Comparison of ENCODE assay signal across 18 cellular contexts in genomic region chr10:51804861-51805260, GRCh38.
DNase-seq lines count a peak whose midpoint lies in the region; ATAC-seq and TF ChIP-seq lines count a peak whose summit lies in the region.
"Had no signal": no experiment of that assay in that cellular context is flagged by ENCODE, and none has a peak within 500 bp of the region (broad histone marks: within the 10 kb centered on the region; RNA-seq: fewer than 3 reads in every experiment).

No MANE protein-coding gene starts in this region.

- H3K79me2 ChIP-seq in OCI-LY7 (ENCODE audit: insufficient read depth, low read depth, low read length): no peaks in the 10 kb centered on the region

- H3K4me2 ChIP-seq in OCI-LY7 (ENCODE audit: low read length): no peak overlapping the region
- H3K4me2 ChIP-seq: BLaER1 treated with 17β-estradiol and CSF1 and Interleukin-3, amounts not matched to agents 10 nM and 100 nM had no signal

- DNase-seq in COLO829 (ENCODE audit: low spot score) (peak; percentile 28), M059J (ENCODE audit: low read depth) (peak; percentile 21), choroid plexus epithelial cell (ENCODE audit: low read depth) (peak; percentile 44), kidney tubule cell (ENCODE audit: low spot score) (peak; percentile 67), left lobe of liver (ENCODE audit: low spot score) (no peak), OCI-LY7 (ENCODE audit: low spot score) (no peak)
- no peak for DNase-seq in stimulated activated CD4-positive, alpha-beta T cell treated with anti-CD3 and anti-CD28 coated beads, Interleukin-1b, Interleukin-23, amount 100 ng/mL, for 48 hours
- DNase-seq: activated CD8-positive, alpha-beta T cell treated with anti-CD3 and anti-CD28 coated beads for 36 hours; amniotic stem cell; left colon; NCI-H2081; NCI-H69; Peyer's patch; stimulated activated CD4-positive, alpha-beta T cell treated with anti-CD3 and anti-CD28 coated beads, Interleukin-4, amount 100 ng/mL, for 24 hours; SW 1271 had no signal

- no peaks in the 10 kb centered on the region for H3K4me1 ChIP-seq in OCI-LY7 (ENCODE audit: insufficient read depth, low read length, poor library complexity, severe bottlenecking)
- H3K4me1 ChIP-seq: BLaER1 treated with 17β-estradiol and CSF1 and Interleukin-3, amounts not matched to agents 10 nM and 100 nM; Peyer's patch had no signal

- H3K9me3 ChIP-seq in OCI-LY7 (ENCODE audit: low read length): no peaks in the 10 kb centered on the region
- H3K9me3 ChIP-seq: BLaER1 treated with 17β-estradiol and CSF1 and Interleukin-3, amounts not matched to agents 10 nM and 100 nM; Peyer's patch; thoracic aorta had no signal

- H3K9me2 ChIP-seq in OCI-LY7 (ENCODE audit: insufficient read depth, low read length): no peaks in the 10 kb centered on the region

- H2AFZ ChIP-seq in OCI-LY7 (ENCODE audit: low read length): no peak overlapping the region

- TF ChIP-seq CTCF in choroid plexus epithelial cell (conservative IDR thresholded peaks at IDR 0.05; ENCODE audit: low read depth, low read length) (no peak), OCI-LY7 (conservative IDR thresholded peaks at IDR 0.05; ENCODE audit: low read length) (no peak)

- H4K20me1 ChIP-seq in OCI-LY7 (ENCODE audit: insufficient read depth, low read length): no peaks in the 10 kb centered on the region
- H4K20me1 ChIP-seq: BLaER1 treated with 17β-estradiol and CSF1 and Interleukin-3, amounts not matched to agents 10 nM and 100 nM had no signal

- H3K27ac ChIP-seq in OCI-LY7 (ENCODE audit: low read depth, low read length, poor library complexity, severe bottlenecking): no peak overlapping the region
- H3K27ac ChIP-seq: BLaER1 treated with 17β-estradiol and CSF1 and Interleukin-3, amounts not matched to agents 10 nM and 100 nM; Peyer's patch had no signal

- no peaks in the 10 kb centered on the region for H3K36me3 ChIP-seq in OCI-LY7 (ENCODE audit: insufficient read depth, low read length)
- H3K36me3 ChIP-seq: BLaER1 treated with 17β-estradiol and CSF1 and Interleukin-3, amounts not matched to agents 10 nM and 100 nM; Peyer's patch; thoracic aorta had no signal

- BruUV-seq in OCI-LY7 (replicated peaks; lab: Mats Ljungman, UMichigan): no TSS peak

- no peak for ATAC-seq in left lobe of liver
- no peak for ATAC-seq in HG02884 (IDR thresholded peaks at IDR 0.05; ENCODE audit: unreplicated experiment)
- ATAC-seq: activated CD8-positive, alpha-beta T cell treated with anti-CD3 and anti-CD28 coated beads for 36 hours; left colon had no signal

- H3K4me3 ChIP-seq in choroid plexus epithelial cell (ENCODE audit: low read depth, low read length) (no peak overlapping the region), OCI-LY7 (ENCODE audit: low read depth, low read length, poor library complexity, severe bottlenecking) (no peak overlapping the region)
- H3K4me3 ChIP-seq: BLaER1 treated with 17β-estradiol and CSF1 and Interleukin-3, amounts not matched to agents 10 nM and 100 nM; Peyer's patch; thoracic aorta had no signal

- CTCF ChIA-PET in OCI-LY7 (lab: Charles Lee; ENCODE audit: unreplicated experiment): no interaction called here

- POLR2A ChIA-PET in OCI-LY7 (lab: Charles Lee): interaction anchor here (0.9 kb wide), 1 partner anchor 11 kb away, joined by 3 read pairs; no protein-coding TSS in a partner anchor

- intact Hi-C loops in OCI-LY7 (cut with micrococcal nuclease; ENCODE audit: unreplicated experiment): no loop called here

Comparison
In these comparisons a context has a peak if more than half of its experiments do, and no peak if none do; other contexts are left out.
1. DNase-seq: peak in COLO829 (single experiment), M059J (single experiment), choroid plexus epithelial cell (single experiment) and kidney tubule cell (single experiment); none in stimulated activated CD4-positive, alpha-beta T cell treated with anti-CD3 and anti-CD28 coated beads, Interleukin-1b, Interleukin-23, amount 100 ng/mL, for 48 hours (single experiment), left lobe of liver (single experiment) and OCI-LY7 (single experiment).